8 cellular contexts compared by ENCODE assay signal in genomic region chr12:109833307-109834189, GRCh38. TPM values are rescaled to one million over a fixed set of nuclear protein-coding genes. Genes with fewer than 3 reads are reported as not detected.
DNase-seq lines count a peak whose midpoint lies in the region; ATAC-seq, FAIRE-seq and TF ChIP-seq lines count a peak whose summit lies in the region.
"Had no signal": no experiment of that assay in that cellular context is flagged by ENCODE, and none has a peak within 500 bp of the region (broad histone marks: within the 10 kb centered on the region; RNA-seq: fewer than 3 reads in every experiment).

Gene TRPV4 (minus strand): TSS chr12:109833398. CDS start chr12:109814796, 18,602 bp downstream.

- H3K4me1 ChIP-seq in testis (no peaks in the 10 kb centered on the region), small intestine (ENCODE audit: control insufficient read depth in 2 of 2, insufficient read depth in 1 of 2, low read depth in 1 of 2, low read length in 1 of 2) (no peaks in the 10 kb centered on the region)

- intact Hi-C loops in left colon (cut with DNase I, micrococcal nuclease): no loop called here
- intact Hi-C loops in testis (cut with DNase I; ENCODE audit: low total_unique reads): no loop called here

- FAIRE-seq in small intestine (lab: Jason Lieb, UNC): no peak

- H3K36me3 ChIP-seq in testis (ENCODE audit: low read depth, missing control alignments) (no peaks in the 10 kb centered on the region), small intestine (ENCODE audit: control insufficient read depth in 2 of 2, insufficient read depth in 2 of 2, low read length in 2 of 2) (no peaks in the 10 kb centered on the region)

- TF ChIP-seq CTCF in testis (IDR thresholded peaks at IDR 0.05): no peak

- H3K4me3 ChIP-seq in testis (peak within 1 kb of the TSS; percentile 46 to 51), small intestine (ENCODE audit: low read depth in 1 of 2, low read length in 2 of 2) (peak within 1 kb of the TSS in 1 of 2 donors; percentile 0)

- DNase-seq in HuH-7.5 (ENCODE audit: low spot score) (peak; percentile 76), dermis blood vessel endothelial cell (peak; percentile 55), left colon (no peak), testis (no peak), NCI-H1048 (lab: John Stamatoyannopoulos, UW) (no peak), small intestine (no peak)
- DNase-seq: activated CD8-positive, alpha-beta T cell treated with anti-CD3 and anti-CD28 coated beads, Interleukin-2, amount 10 ng/mL, durations not matched to agents 7 days and 5 days had no signal

- H3K27me3 ChIP-seq in testis: no peaks in the 10 kb centered on the region
- peaks cover 0 to 3% of the 10 kb centered on the region in 2 donors for H3K27me3 ChIP-seq in small intestine (ENCODE audit: control insufficient read depth in 2 of 2, insufficient read depth in 2 of 2, low read length in 2 of 2)

- H3K9me3 ChIP-seq in testis (no peaks in the 10 kb centered on the region), small intestine (ENCODE audit: control insufficient read depth, low read depth) (no peaks in the 10 kb centered on the region)

- WGBS in testis, 2 donors: 29 to 41% methylated on average over 20 to 22 of the region's 67 CpGs
- 20 to 27% (median 26%) methylated on average over 53 to 67 of the region's 67 CpGs for WGBS in small intestine, 3 donors

- H3K27ac ChIP-seq in testis (no peak within 1 kb of the TSS), small intestine (ENCODE audit: low read depth in 1 of 2, low read length in 1 of 2) (no peak within 1 kb of the TSS)

- TF ChIP-seq POLR2A in testis (IDR thresholded peaks at IDR 0.05): no peak

- peak; percentile 28 for ATAC-seq in left colon
- no peak for ATAC-seq in HG03175 (IDR thresholded peaks at IDR 0.05; ENCODE audit: unreplicated experiment)
- ATAC-seq: activated CD8-positive, alpha-beta T cell treated with anti-CD3 and anti-CD28 coated beads, Interleukin-2, amount 10 ng/mL, durations not matched to agents 7 days and 5 days had no signal

RNA-seq across cellular contexts. Expression of gene TRPV4, which starts in this region (rescaled TPM):
- total RNA-seq in dermis blood vessel endothelial cell (1.4 and 2.5 TPM in 2 replicates), left colon (under 1 TPM; 0.09 to 0.36 TPM), testis (1 to 10 TPM; 1.3 to 3.0 TPM)
- polyA plus RNA-seq in testis (ENCODE audit: insufficient read depth, low read depth, low replicate concordance) (2.2 TPM), small intestine (under 1 TPM in 1 of 3 donors, not detected in 2; 0.39 TPM)
- total RNA-seq: activated CD8-positive, alpha-beta T cell treated with anti-CD3 and anti-CD28 coated beads, Interleukin-2, amount 10 ng/mL, durations not matched to agents 7 days and 5 days had no signal

Comparison
In these comparisons a context has a peak if more than half of its experiments do, and no peak if none do; other contexts are left out.
1. Peak in ATAC-seq in left colon; RNA of the gene not detected or under 1 TPM.
2. DNase-seq: peak in HuH-7.5 (single experiment) and dermis blood vessel endothelial cell (single experiment); none in left colon (0 of 2), testis (single experiment), NCI-H1048 (single experiment) and small intestine (single experiment).